In genomic region chr18:47370052-47370451, GRCh38 we compare ENCODE assay signal across 6 cellular contexts.
"Had no signal": no experiment of that assay in that cellular context is flagged by ENCODE, and none has a peak within 500 bp of the region (broad histone marks: within the 10 kb centered on the region; RNA-seq: fewer than 3 reads in every experiment).

No MANE protein-coding gene starts in this region.

- H3K4me1 Mint-ChIP-seq: GM23338, H9 had no signal

- H3K27ac Mint-ChIP-seq: GM23338, H9, HFFc6 had no signal

- ATAC-seq: GM23338, K562 had no signal

- H3K4me2 ChIP-seq: GM23338 had no signal

- DNase-seq: H9, HCEC 1CT, HFFc6, IMR-90 had no signal

- H3K4me3 ChIP-seq: GM23338, K562 had no signal

- H3K4me3 Mint-ChIP-seq: GM23338, H9, HFFc6 had no signal

- H2AFZ ChIP-seq: GM23338 had no signal
